ENCODE assay signal across 20 cellular contexts in genomic region chr10:66151346-66151745, GRCh38.
"Had no signal": no experiment of that assay in that cellular context is flagged by ENCODE, and none has a peak within 500 bp of the region (broad histone marks: within the 10 kb centered on the region; RNA-seq: fewer than 3 reads in every experiment).

No MANE protein-coding gene starts in this region.

- ATAC-seq: body of pancreas, esophagus mucosa, lower lobe of right lung had no signal

- H3K27me3 ChIP-seq: body of pancreas, colonic mucosa, sigmoid colon, spleen, tibial artery had no signal

- H3K36me3 ChIP-seq: colonic mucosa, lower lobe of right lung, sigmoid colon, spleen, tibial artery, WERI-Rb-1 had no signal

- H3K27ac ChIP-seq: body of pancreas, colonic mucosa, lower lobe of right lung, sigmoid colon, spleen, tibial artery, WERI-Rb-1 had no signal

- H3K4me1 ChIP-seq: body of pancreas, colonic mucosa, lower lobe of right lung, sigmoid colon, spleen, tibial artery had no signal

- H3K4me3 ChIP-seq: body of pancreas, colonic mucosa, lower lobe of right lung, sigmoid colon, spleen, tibial artery had no signal

- H3K9me3 ChIP-seq: body of pancreas, colonic mucosa, lower lobe of right lung, sigmoid colon, spleen, tibial artery had no signal

- DNase-seq: activated CD4-positive, alpha-beta T cell treated with anti-CD3 and anti-CD28 coated beads for 1 hour; activated CD4-positive, alpha-beta T cell treated with anti-CD3 and anti-CD28 coated beads, Interleukin-2, amount 50 U/mL, for 4 hours; amygdala; body of pancreas; colonic mucosa; glutamatergic neuron; hypothalamus; lower lobe of right lung; midbrain; sigmoid colon; spleen; stimulated activated CD8-positive, alpha-beta memory T cell treated with anti-CD3 and anti-CD28 coated beads, Interleukin-4, amount 100 ng/mL, for 48 hours; stimulated activated naive CD4-positive, alpha-beta T cell; SW 1271; T-helper 2 cell; tibial artery; WERI-Rb-1 had no signal

- FAIRE-seq: endometrium, keratinocyte had no signal
